Comparison of ENCODE assay signal across 25 cellular contexts in genomic region chr7:22352812-22353340, GRCh38.
"Had no signal": no experiment of that assay in that cellular context is flagged by ENCODE, and none has a peak within 500 bp of the region (broad histone marks: within the 10 kb centered on the region; RNA-seq: fewer than 3 reads in every experiment).

No MANE protein-coding gene starts in this region.

- H3K36me3 ChIP-seq: ascending aorta, MG63 had no signal

- DNase-seq: activated B cell treated with CpG ODN at 0.5 μM for 24 hours; activated CD4-positive, alpha-beta T cell treated with anti-CD3 and anti-CD28 coated beads, Interleukin-2, amount 10 ng/mL, durations not matched to agents 7 days and 5 days; activated CD8-positive, alpha-beta memory T cell treated with anti-CD3 and anti-CD28 coated beads, Interleukin-2, amount 50 U/mL, for 4 hours; activated CD8-positive, alpha-beta T cell treated with anti-CD3 and anti-CD28 coated beads for 36 hours; activated effector memory CD4-positive, alpha-beta T cell treated with Interleukin-2 at 50 U/mL for 16 hours; activated naive CD4-positive, alpha-beta T cell; activated naive CD8-positive, alpha-beta T cell treated with anti-CD3 and anti-CD28 coated beads, Interleukin-2, amount 50 U/mL, for 24 hours; amniotic stem cell; body of pancreas; central memory CD4-positive, alpha-beta T cell; MG63; NCI-H1105; NCI-H1436; NCI-H1694 treated with DMSO at 0.1 percent for 48 hours; NCI-H2029 treated with DMSO at 0.1 percent for 48 hours; NCI-H510A treated with DMSO at 0.1 percent for 48 hours; NCI-H69; PC-9; SIG-M5; T-helper 17 cell; T-helper 9 cell had no signal

- H3K4me3 ChIP-seq: ascending aorta, body of pancreas, MG63, PC-9 had no signal

- H3K27ac ChIP-seq: ascending aorta, PC-9 had no signal

- FAIRE-seq: bronchial epithelial cell had no signal

- H3K27me3 ChIP-seq: ascending aorta, body of pancreas, MG63 had no signal

- H3K4me3 Mint-ChIP-seq: activated B cell treated with CpG ODN at 0.5 μM for 24 hours; activated CD4-positive, alpha-beta T cell treated with anti-CD3 and anti-CD28 coated beads, Interleukin-2, amount 10 ng/mL, durations not matched to agents 7 days and 5 days; activated CD8-positive, alpha-beta T cell treated with anti-CD3 and anti-CD28 coated beads for 36 hours; activated naive CD4-positive, alpha-beta T cell treated with anti-CD3 and anti-CD28 coated beads, Interleukin-2, amount 50 U/mL, for 24 hours; activated naive CD8-positive, alpha-beta T cell treated with anti-CD3 and anti-CD28 coated beads, Interleukin-2, amount 50 U/mL, for 24 hours; activated T-helper 1 cell treated with anti-CD3 and anti-CD28 coated beads, Interleukin-12 subunit alpha, Interleukin-12 subunit beta, Interleukin-2, Interleukin-4 antibody, amounts not matched to agents 30 ng/mL and 10 ng/mL and 1 ng/mL, durations not matched to agents 14 hours and 24 hours and 36 hours; T-helper 17 cell had no signal

- ATAC-seq: activated CD8-positive, alpha-beta T cell treated with anti-CD3 and anti-CD28 coated beads for 36 hours; activated naive CD8-positive, alpha-beta T cell treated with anti-CD3 and anti-CD28 coated beads, Interleukin-2, amount 50 U/mL, for 24 hours; body of pancreas; T-helper 17 cell had no signal

- H2AFZ ChIP-seq: PC-9 had no signal

- H3K27ac Mint-ChIP-seq: activated B cell treated with CpG ODN at 0.5 μM for 24 hours; activated CD4-positive, alpha-beta T cell treated with anti-CD3 and anti-CD28 coated beads, Interleukin-2, amount 10 ng/mL, durations not matched to agents 7 days and 5 days; activated CD8-positive, alpha-beta T cell treated with anti-CD3 and anti-CD28 coated beads for 36 hours; activated naive CD4-positive, alpha-beta T cell treated with anti-CD3 and anti-CD28 coated beads, Interleukin-2, amount 50 U/mL, for 24 hours; activated naive CD8-positive, alpha-beta T cell treated with anti-CD3 and anti-CD28 coated beads, Interleukin-2, amount 50 U/mL, for 24 hours; activated T-helper 1 cell treated with anti-CD3 and anti-CD28 coated beads, Interleukin-12 subunit alpha, Interleukin-12 subunit beta, Interleukin-2, Interleukin-4 antibody, amounts not matched to agents 30 ng/mL and 10 ng/mL and 1 ng/mL, durations not matched to agents 14 hours and 24 hours and 36 hours; T-helper 17 cell had no signal

- H3K9me3 ChIP-seq: ascending aorta, body of pancreas, MG63 had no signal
